ENCODE assay signal across 15 cellular contexts in the genomic region with DNA sequence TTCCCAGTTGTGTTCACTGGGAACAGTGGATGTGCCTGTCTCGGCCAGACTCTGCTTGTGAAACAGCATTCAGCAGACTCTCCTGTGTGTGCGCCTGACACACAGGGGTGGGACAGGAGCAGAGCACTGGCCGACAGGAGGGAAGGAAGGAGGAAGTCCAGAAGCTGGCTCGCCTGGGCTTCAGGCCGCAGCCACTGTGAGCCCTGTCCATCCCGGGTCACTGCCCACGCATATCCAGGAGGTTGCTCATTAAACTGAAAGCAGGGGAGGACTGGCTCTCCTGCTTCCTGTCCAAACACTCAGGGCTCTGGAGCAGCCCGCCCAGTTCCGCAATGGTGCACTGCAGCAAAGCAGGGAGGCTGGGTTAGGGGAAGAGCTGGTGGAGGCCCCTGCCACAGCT.
DNase-seq lines count a peak whose midpoint lies in the region; ATAC-seq and TF ChIP-seq lines count a peak whose summit lies in the region.
"Had no signal": no experiment of that assay in that cellular context is flagged by ENCODE, and none has a peak within 500 bp of the region (broad histone marks: within the 10 kb centered on the region; RNA-seq: fewer than 3 reads in every experiment).

No MANE protein-coding gene starts in this region.

- H3K36me3 ChIP-seq in right atrium auricular region, result no peaks in the 10 kb centered on the region
- H3K36me3 ChIP-seq in lower lobe of right lung, result no peaks in the 10 kb centered on the region
- no peaks in the 10 kb centered on the region for H3K36me3 ChIP-seq in uterus

- H3K4me3 ChIP-seq in right atrium auricular region, result no peak overlapping the region
- no peak overlapping the region for H3K4me3 ChIP-seq in lower lobe of right lung
- no peak overlapping the region for H3K4me3 ChIP-seq in uterus

- H3K27me3 ChIP-seq in right atrium auricular region (no peaks in the 10 kb centered on the region), lower lobe of right lung (ENCODE audit: low read depth) (no peaks in the 10 kb centered on the region), uterus (no peaks in the 10 kb centered on the region)

- H3K9me3 ChIP-seq in right atrium auricular region (no peaks in the 10 kb centered on the region), lower lobe of right lung (no peaks in the 10 kb centered on the region), uterus (no peaks in the 10 kb centered on the region)

- H3K4me1 ChIP-seq in right atrium auricular region (peaks cover 0 to 62% of the 10 kb centered on the region in 2 donors), lower lobe of right lung (peaks cover 36% of the 10 kb centered on the region), uterus (peaks cover 0 to 9% of the 10 kb centered on the region in 2 donors)

- no peak for TF ChIP-seq CTCF in right atrium auricular region (IDR thresholded peaks at IDR 0.05)
- TF ChIP-seq CTCF in lower lobe of right lung (IDR thresholded peaks at IDR 0.05), result no peak
- no peak for TF ChIP-seq CTCF in uterus (IDR thresholded peaks at IDR 0.05)

- DNase-seq in Right ventricle myocardium inferior (ENCODE audit: missing footprints) (peak; percentile 62), right atrium auricular region (ENCODE audit: low spot score) (no peak), glomerular visceral epithelial cell (ENCODE audit: extremely low spot score) (peak; percentile 89), lower lobe of right lung (peak; percentile 58), uterus (peak; percentile 33 to 56), G401 (ENCODE audit: low spot score) (no peak), caudate nucleus (lab: John Stamatoyannopoulos, UW) (no peak)
- DNase-seq: activated CD4-positive, alpha-beta T cell treated with anti-CD3 and anti-CD28 coated beads, Interleukin-2, amount 50 U/mL, for 4 hours; CD4-positive, CD25-positive, alpha-beta regulatory T cell; naive thymus-derived CD8-positive, alpha-beta T cell; NCI-H1092; NK-92 treated with Interleukin-12 subunit alpha and Interleukin-12 subunit beta, amount 100 ng/mL, for 24 hours had no signal

- no peak for ATAC-seq in Right ventricle myocardium inferior
- peak; percentile 70 to 82 for ATAC-seq in lower lobe of right lung
- ATAC-seq in HG03280 (IDR thresholded peaks at IDR 0.05; ENCODE audit: unreplicated experiment), result no peak
- ATAC-seq: activated T-helper 17 cell treated with anti-CD3 and anti-CD28 coated beads, Interleukin-2, amount 50 U/mL, for 72 hours; naive thymus-derived CD8-positive, alpha-beta T cell; stimulated activated effector memory CD8-positive, alpha-beta T cell treated with anti-CD3 and anti-CD28 coated beads, Interleukin-12 subunit alpha, Interleukin-12 subunit beta, amount 100 ng/mL, for 72 hours had no signal

- in situ Hi-C loops in G401 (cut with HindIII; ENCODE audit: low sequenced_read_pairs), result no loop called here

- intact Hi-C loops in Right ventricle myocardium inferior (cut with DNase I), result no loop called here
- intact Hi-C loops in lower lobe of right lung (cut with DNase I), result no loop called here
- intact Hi-C loops in uterus (cut with DNase I; ENCODE audit: low total_unique reads), result no loop called here

- no peak overlapping the region for H3K27ac ChIP-seq in right atrium auricular region
- H3K27ac ChIP-seq in lower lobe of right lung, result peak overlapping the region; percentile 18
- H3K27ac ChIP-seq in uterus, result peak overlapping the region in 1 of 2 donors; percentile 34
- H3K27ac ChIP-seq in caudate nucleus (ENCODE audit: low read depth, low read length), result no peak overlapping the region

- TF ChIP-seq POLR2A in uterus (IDR thresholded peaks at IDR 0.05), result no peak

Comparison
In these comparisons a context has a peak if more than half of its experiments do, and no peak if none do; other contexts are left out.
1. DNase-seq: peak in Right ventricle myocardium inferior (single experiment), glomerular visceral epithelial cell (single experiment), lower lobe of right lung (single experiment) and uterus (2 of 2); none in right atrium auricular region (single experiment), G401 (single experiment) and caudate nucleus (0 of 61).
2. ATAC-seq: peak in lower lobe of right lung (2 of 2); none in Right ventricle myocardium inferior (single experiment) and HG03280 (single experiment).